Comparison of ENCODE assay signal across 9 cellular contexts in the genomic region with DNA sequence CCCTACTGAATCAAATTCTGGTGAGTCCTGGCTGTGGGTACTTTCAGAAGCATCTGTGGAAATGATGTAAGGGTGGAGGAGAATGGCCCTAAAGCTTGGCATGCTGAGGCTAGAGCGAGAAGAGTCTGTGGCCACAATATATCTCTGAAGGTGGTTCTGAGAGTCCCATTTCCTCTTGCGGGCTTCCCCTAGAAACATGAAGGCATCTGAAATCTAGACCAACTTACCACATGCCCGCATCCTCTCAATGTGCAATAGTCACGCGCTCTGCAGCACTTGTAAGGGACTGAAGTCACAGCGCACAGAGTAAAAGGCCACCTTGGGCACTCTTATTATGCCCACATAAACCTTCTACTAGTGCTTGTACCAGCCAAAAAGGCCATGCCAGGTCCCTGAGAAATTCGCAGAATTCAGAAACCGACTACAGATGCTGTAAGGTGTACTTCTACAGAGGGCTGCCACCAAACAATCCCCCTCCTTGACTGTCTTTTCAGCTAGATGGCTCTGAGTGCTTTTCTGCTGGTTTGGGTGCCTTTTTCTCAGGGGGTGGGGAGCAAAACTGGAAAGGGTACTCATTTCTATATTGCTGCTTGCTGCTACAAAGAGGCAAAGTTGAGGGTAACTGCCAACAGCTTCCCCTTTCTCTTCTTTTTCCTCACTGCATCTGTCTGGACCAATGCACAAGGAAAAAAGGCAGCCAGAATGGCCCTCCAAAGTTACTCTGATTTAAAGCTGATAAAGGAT.
DNase-seq lines count a peak whose midpoint lies in the region; ATAC-seq and TF ChIP-seq lines count a peak whose summit lies in the region.
"Had no signal": no experiment of that assay in that cellular context is flagged by ENCODE, and none has a peak within 500 bp of the region (broad histone marks: within the 10 kb centered on the region; RNA-seq: fewer than 3 reads in every experiment).

No MANE protein-coding gene starts in this region.

- intact Hi-C loops in posterior vena cava (cut with DNase I): no loop called here

- TF ChIP-seq POLR2A in erythroblast (IDR thresholded peaks at IDR 0.05; ENCODE audit: low read length): no peak

- peak; percentile 99 for ATAC-seq in HG02678 (IDR thresholded peaks at IDR 0.05; ENCODE audit: unreplicated experiment)
- peak; percentile 93 for ATAC-seq in stimulated activated naive CD8-positive, alpha-beta T cell treated with anti-CD3 and anti-CD28 coated beads, Interleukin-15, Interleukin-2, amounts not matched to agents 100 U/mL and 50 U/mL, for 24 hours

- peak; percentile 17 for DNase-seq in stimulated activated CD4-positive, alpha-beta T cell treated with anti-CD3 and anti-CD28 coated beads, Interleukin-2, amount 100 ng/mL, for 24 hours
- no peak for DNase-seq in stimulated activated CD4-positive, alpha-beta T cell treated with anti-CD3 and anti-CD28 coated beads, Interleukin-4, amount 100 ng/mL, for 4 hours
- DNase-seq in MV-4-11 (lab: John Stamatoyannopoulos, UW): peak; percentile 77
- peak; percentile 17 for DNase-seq in stimulated activated naive CD8-positive, alpha-beta T cell treated with anti-CD3 and anti-CD28 coated beads, Interleukin-15, Interleukin-2, amounts not matched to agents 100 U/mL and 50 U/mL, for 24 hours
- no peak for DNase-seq in posterior vena cava (ENCODE audit: low spot score)
- DNase-seq in NCI-H748 (lab: John Stamatoyannopoulos, UW; ENCODE audit: unreplicated experiment): no peak
- no peak for DNase-seq in erythroblast (lab: John Stamatoyannopoulos, UW)
- DNase-seq: PC-9 had no signal

Comparison
In these comparisons a context has a peak if more than half of its experiments do, and no peak if none do; other contexts are left out.
1. DNase-seq: peak in stimulated activated CD4-positive, alpha-beta T cell treated with anti-CD3 and anti-CD28 coated beads, Interleukin-2, amount 100 ng/mL, for 24 hours (2 of 2), MV-4-11 (single experiment) and stimulated activated naive CD8-positive, alpha-beta T cell treated with anti-CD3 and anti-CD28 coated beads, Interleukin-15, Interleukin-2, amounts not matched to agents 100 U/mL and 50 U/mL, for 24 hours (single experiment); none in stimulated activated CD4-positive, alpha-beta T cell treated with anti-CD3 and anti-CD28 coated beads, Interleukin-4, amount 100 ng/mL, for 4 hours (0 of 2), posterior vena cava (single experiment), NCI-H748 (single experiment) and erythroblast (0 of 2).